Comparison of ENCODE assay signal across 8 cellular contexts in genomic region chr6:128731249-128732165, GRCh38.
A peak's percentile ranks its signal among the peaks of the same experiment; 100 is the strongest.
DNase-seq lines count a peak whose midpoint lies in the region; ATAC-seq and TF ChIP-seq lines count a peak whose summit lies in the region.

No MANE protein-coding gene starts in this region.

- DNase-seq in activated CD4-positive, alpha-beta T cell treated with anti-CD3 and anti-CD28 coated beads for 36 hours: peak; percentile 5
- no peak for DNase-seq in activated CD4-positive, alpha-beta T cell treated with anti-CD3 and anti-CD28 coated beads, Interleukin-2, amount 10 ng/mL, durations not matched to agents 24 days and 14 days
- DNase-seq in SK-N-DZ (ENCODE audit: low spot score) (peak; percentile 62), glutamatergic neuron (no peak), smooth muscle cell (lab: John Stamatoyannopoulos, UW; ENCODE audit: unreplicated experiment) (no peak), CD1c-positive myeloid dendritic cell (ENCODE audit: extremely low spot score) (no peak)

- TF ChIP-seq CTCF in glutamatergic neuron (IDR thresholded peaks at IDR 0.05; ENCODE audit: partially characterized antibody, unreplicated experiment): peak; percentile 43
- TF ChIP-seq CTCF in smooth muscle cell (IDR thresholded peaks at IDR 0.05; ENCODE audit: borderline replicate concordance, insufficient read depth, poor library complexity, severe bottlenecking): peak; percentile 66

- H3K36me3 Mint-ChIP-seq in activated CD4-positive, alpha-beta T cell treated with anti-CD3 and anti-CD28 coated beads for 36 hours (ENCODE audit: low read depth): no peaks in the 10 kb centered on the region
- H3K36me3 Mint-ChIP-seq in activated CD4-positive, alpha-beta T cell treated with anti-CD3 and anti-CD28 coated beads, Interleukin-2, amount 10 ng/mL, durations not matched to agents 24 days and 14 days (ENCODE audit: low read depth): no peaks in the 10 kb centered on the region
- no peaks in the 10 kb centered on the region for H3K36me3 Mint-ChIP-seq in glutamatergic neuron (ENCODE audit: unreplicated experiment)

- H2AFZ ChIP-seq in smooth muscle cell (ENCODE audit: low read depth): peak overlapping the region; percentile 77

- POLR2A ChIA-PET in activated CD4-positive, alpha-beta T cell treated with anti-CD3 and anti-CD28 coated beads for 36 hours (lab: Charles Lee): no interaction called here

- no peak overlapping the region for H3K4me2 ChIP-seq in smooth muscle cell

- H3K4me1 ChIP-seq in HUES6 (ENCODE audit: control insufficient read depth, insufficient read depth, low read length) (peaks cover 15% of the 10 kb centered on the region), smooth muscle cell (ENCODE audit: low read depth) (no peaks in the 10 kb centered on the region)

- H3K27ac ChIP-seq in HUES6 (ENCODE audit: low read depth, low read length) (peak overlapping the region; percentile 7; the same call in 1 of the 2 replicates), smooth muscle cell (ENCODE audit: low read depth) (no peak overlapping the region)

- H3K36me3 ChIP-seq in HUES6 (ENCODE audit: control insufficient read depth, insufficient read depth, low read length) (no peaks in the 10 kb centered on the region), smooth muscle cell (ENCODE audit: low read depth) (no peaks in the 10 kb centered on the region)

- H3K4me3 Mint-ChIP-seq in activated CD4-positive, alpha-beta T cell treated with anti-CD3 and anti-CD28 coated beads for 36 hours: no peak overlapping the region
- H3K4me3 Mint-ChIP-seq in activated CD4-positive, alpha-beta T cell treated with anti-CD3 and anti-CD28 coated beads, Interleukin-2, amount 10 ng/mL, durations not matched to agents 24 days and 14 days: no peak overlapping the region
- H3K4me3 Mint-ChIP-seq in glutamatergic neuron (ENCODE audit: unreplicated experiment): no peak overlapping the region

- no peaks in the 10 kb centered on the region for H4K20me1 ChIP-seq in smooth muscle cell (ENCODE audit: low read depth)

- H3K79me2 ChIP-seq in smooth muscle cell (ENCODE audit: low read depth): no peaks in the 10 kb centered on the region

- no peaks in the 10 kb centered on the region for H3K4me1 Mint-ChIP-seq in activated CD4-positive, alpha-beta T cell treated with anti-CD3 and anti-CD28 coated beads for 36 hours
- peaks cover 2% of the 10 kb centered on the region for H3K4me1 Mint-ChIP-seq in activated CD4-positive, alpha-beta T cell treated with anti-CD3 and anti-CD28 coated beads, Interleukin-2, amount 10 ng/mL, durations not matched to agents 24 days and 14 days
- no peaks in the 10 kb centered on the region for H3K4me1 Mint-ChIP-seq in glutamatergic neuron (ENCODE audit: low read depth, unreplicated experiment)

- H3F3A ChIP-seq in smooth muscle cell (ENCODE audit: low read depth): no peaks in the 10 kb centered on the region

- ATAC-seq in activated CD4-positive, alpha-beta T cell treated with anti-CD3 and anti-CD28 coated beads for 36 hours: no peak
- no peak for ATAC-seq in HG03025 (IDR thresholded peaks at IDR 0.05; ENCODE audit: low FRiP score, unreplicated experiment)

- H3K9ac ChIP-seq in HUES6 (ENCODE audit: low read length): no peak overlapping the region
- H3K9ac ChIP-seq in smooth muscle cell (ENCODE audit: low read depth): no peak overlapping the region

- H3K27ac Mint-ChIP-seq in activated CD4-positive, alpha-beta T cell treated with anti-CD3 and anti-CD28 coated beads for 36 hours: no peak overlapping the region
- H3K27ac Mint-ChIP-seq in activated CD4-positive, alpha-beta T cell treated with anti-CD3 and anti-CD28 coated beads, Interleukin-2, amount 10 ng/mL, durations not matched to agents 24 days and 14 days: no peak overlapping the region
- H3K27ac Mint-ChIP-seq in glutamatergic neuron (ENCODE audit: unreplicated experiment): no peak overlapping the region

- 67% methylated on average over 2 of the region's 2 CpGs for WGBS in smooth muscle cell (ENCODE audit: low lambda C conversion rate)

- CTCF ChIA-PET in activated CD4-positive, alpha-beta T cell treated with anti-CD3 and anti-CD28 coated beads for 36 hours (lab: Charles Lee): interaction anchor here (0.6 kb wide), 1 partner anchor 363 kb away, joined by 3 read pairs; no protein-coding TSS in a partner anchor

- no peaks in the 10 kb centered on the region for H3K9me3 Mint-ChIP-seq in activated CD4-positive, alpha-beta T cell treated with anti-CD3 and anti-CD28 coated beads for 36 hours (ENCODE audit: low read depth)
- no peaks in the 10 kb centered on the region for H3K9me3 Mint-ChIP-seq in activated CD4-positive, alpha-beta T cell treated with anti-CD3 and anti-CD28 coated beads, Interleukin-2, amount 10 ng/mL, durations not matched to agents 24 days and 14 days
- no peaks in the 10 kb centered on the region for H3K9me3 Mint-ChIP-seq in glutamatergic neuron (ENCODE audit: unreplicated experiment)

- intact Hi-C loops in activated CD4-positive, alpha-beta T cell treated with anti-CD3 and anti-CD28 coated beads for 36 hours (cut with DNase I, micrococcal nuclease): loop anchor here (1.0 to 5.0 kb wide), 5 partner anchors 214 to 1179 kb away; no protein-coding TSS in a partner anchor
- intact Hi-C loops in activated CD4-positive, alpha-beta T cell treated with anti-CD3 and anti-CD28 coated beads, Interleukin-2, amount 10 ng/mL, durations not matched to agents 24 days and 14 days (cut with micrococcal nuclease): loop anchor here (5.0 to 10.0 kb wide), 2 partner anchors 877 to 994 kb away; no protein-coding TSS in a partner anchor

- peaks cover 18% of the 10 kb centered on the region for H3K27me3 Mint-ChIP-seq in activated CD4-positive, alpha-beta T cell treated with anti-CD3 and anti-CD28 coated beads for 36 hours
- peaks cover 4% of the 10 kb centered on the region for H3K27me3 Mint-ChIP-seq in activated CD4-positive, alpha-beta T cell treated with anti-CD3 and anti-CD28 coated beads, Interleukin-2, amount 10 ng/mL, durations not matched to agents 24 days and 14 days
- H3K27me3 Mint-ChIP-seq in glutamatergic neuron (ENCODE audit: unreplicated experiment): no peaks in the 10 kb centered on the region

- H3K4me3 ChIP-seq in HUES6 (ENCODE audit: low read depth, low read length) (no peak overlapping the region), smooth muscle cell (no peak overlapping the region)

- no peaks in the 10 kb centered on the region for H3K9me3 ChIP-seq in HUES6 (ENCODE audit: control insufficient read depth, insufficient read depth, low read depth, low read length)
- H3K9me3 ChIP-seq in smooth muscle cell (replicated peaks; ENCODE audit: low read depth): no peaks in the 10 kb centered on the region

- no peaks in the 10 kb centered on the region for H3K27me3 ChIP-seq in HUES6 (ENCODE audit: control insufficient read depth, insufficient read depth, low read length)
- no peaks in the 10 kb centered on the region for H3K27me3 ChIP-seq in smooth muscle cell (ENCODE audit: low read depth)

Comparison
In these comparisons a context has a peak if more than half of its experiments do, and no peak if none do; other contexts are left out.
1. DNase-seq: peak in activated CD4-positive, alpha-beta T cell treated with anti-CD3 and anti-CD28 coated beads for 36 hours (single experiment) and SK-N-DZ (single experiment); none in activated CD4-positive, alpha-beta T cell treated with anti-CD3 and anti-CD28 coated beads, Interleukin-2, amount 10 ng/mL, durations not matched to agents 24 days and 14 days (single experiment), glutamatergic neuron (single experiment), smooth muscle cell (single experiment) and CD1c-positive myeloid dendritic cell (single experiment).